ENCODE assay signal across 17 cellular contexts in the genomic region with DNA sequence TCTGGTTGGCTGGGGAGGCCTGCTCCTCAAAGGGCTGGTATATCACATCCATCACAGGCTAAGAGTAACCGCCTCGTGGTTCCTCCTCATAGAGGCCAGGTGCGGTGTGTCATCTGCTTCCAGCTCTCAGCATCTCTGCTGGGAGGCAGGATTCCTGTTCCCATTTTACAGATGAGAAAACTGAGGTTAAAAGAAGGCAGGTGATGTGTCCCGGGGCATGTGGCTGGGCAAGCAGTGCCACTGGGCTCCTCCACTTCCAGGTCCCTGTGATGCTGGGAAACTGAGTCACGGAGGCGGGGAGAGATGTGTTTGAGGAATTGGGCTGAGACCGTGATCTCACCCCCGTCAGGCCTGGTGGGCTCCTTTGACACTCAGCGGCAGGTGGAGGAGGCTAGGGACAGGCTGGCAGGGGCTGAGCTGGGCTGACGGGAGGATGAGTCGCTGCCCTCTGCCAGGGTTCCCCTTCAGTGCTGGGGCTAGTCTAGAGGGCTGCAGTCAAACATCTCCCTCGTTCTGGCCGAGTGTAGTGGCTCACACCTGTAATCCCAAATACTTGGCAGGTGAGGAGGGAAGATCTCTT. TPM values are rescaled to one million over a fixed set of nuclear protein-coding genes. Genes with fewer than 3 reads are reported as not detected.
A peak's percentile ranks its signal among the peaks of the same experiment; 100 is the strongest.
DNase-seq lines count a peak whose midpoint lies in the region; ATAC-seq and TF ChIP-seq lines count a peak whose summit lies in the region.
"Had no signal": no experiment of that assay in that cellular context is flagged by ENCODE, and none has a peak within 500 bp of the region (broad histone marks: within the 10 kb centered on the region; RNA-seq: fewer than 3 reads in every experiment).

No MANE protein-coding gene starts in this region.

- TF ChIP-seq POLR2A in testis (IDR thresholded peaks at IDR 0.05): no peak

- H3K4me3 Mint-ChIP-seq in T-helper 1 cell treated with Interleukin-12 subunit alpha and Interleukin-12 subunit beta and Interleukin-4 antibody, amounts not matched to agents 30 μg/mL and 1 μg/mL, for 36 hours: no peak overlapping the region
- H3K4me3 Mint-ChIP-seq in CD8-positive, alpha-beta memory T cell: peak overlapping the region in 1 of 7 donors; percentile 7
- no peak overlapping the region for H3K4me3 Mint-ChIP-seq in activated CD8-positive, alpha-beta T cell treated with anti-CD3 and anti-CD28 coated beads, Interleukin-2, amount 10 ng/mL, durations not matched to agents 7 days and 5 days
- peak overlapping the region in 1 of 10 donors; percentile 12 for H3K4me3 Mint-ChIP-seq in naive thymus-derived CD4-positive, alpha-beta T cell
- H3K4me3 Mint-ChIP-seq: WTC11 had no signal

- TF ChIP-seq CTCF in testis (IDR thresholded peaks at IDR 0.05): no peak

- WGBS in testis, 2 donors: 87 to 95% methylated on average over 12 to 13 of the region's 13 CpGs

- CTCF ChIA-PET in CD8-positive, alpha-beta memory T cell (lab: Charles Lee): interaction anchor here (1.4 kb wide), 1 partner anchor 16 kb away, joined by 3 read pairs; no protein-coding TSS in a partner anchor
- CTCF ChIA-PET in activated CD8-positive, alpha-beta T cell treated with anti-CD3 and anti-CD28 coated beads, Interleukin-2, amount 10 ng/mL, durations not matched to agents 7 days and 5 days (lab: Charles Lee): no interaction called here
- CTCF ChIA-PET in naive thymus-derived CD4-positive, alpha-beta T cell (lab: Charles Lee): interaction anchor here (1.0 kb wide), 1 partner anchor 25 kb away, joined by 3 read pairs; a partner anchor contains a TSS

- no peak for ATAC-seq in activated CD8-positive, alpha-beta T cell treated with anti-CD3 and anti-CD28 coated beads, Interleukin-2, amount 10 ng/mL, durations not matched to agents 7 days and 5 days
- ATAC-seq in naive thymus-derived CD4-positive, alpha-beta T cell: no peak
- ATAC-seq: gastroesophageal sphincter, WTC11 had no signal

- intact Hi-C loops in naive thymus-derived CD4-positive, alpha-beta T cell (cut with micrococcal nuclease): loop anchor here in 1 of 2 donors (5.0 kb wide), 1 partner anchor 198 kb away; no protein-coding TSS in a partner anchor
- intact Hi-C loops in testis (cut with DNase I; ENCODE audit: low total_unique reads): no loop called here

- H3K27ac Mint-ChIP-seq in T-helper 1 cell treated with Interleukin-12 subunit alpha and Interleukin-12 subunit beta and Interleukin-4 antibody, amounts not matched to agents 30 μg/mL and 1 μg/mL, for 36 hours: peak overlapping the region; percentile 83
- peak overlapping the region; percentile 51 to 95 (median 82) for H3K27ac Mint-ChIP-seq in CD8-positive, alpha-beta memory T cell
- H3K27ac Mint-ChIP-seq in activated CD8-positive, alpha-beta T cell treated with anti-CD3 and anti-CD28 coated beads, Interleukin-2, amount 10 ng/mL, durations not matched to agents 7 days and 5 days: peak overlapping the region; percentile 60
- peak overlapping the region; percentile 68 to 91 (median 83) for H3K27ac Mint-ChIP-seq in naive thymus-derived CD4-positive, alpha-beta T cell

- H3K27me3 Mint-ChIP-seq in T-helper 1 cell treated with Interleukin-12 subunit alpha and Interleukin-12 subunit beta and Interleukin-4 antibody, amounts not matched to agents 30 μg/mL and 1 μg/mL, for 36 hours (ENCODE audit: low read depth): no peaks in the 10 kb centered on the region
- H3K27me3 Mint-ChIP-seq in CD8-positive, alpha-beta memory T cell: no peaks in the 10 kb centered on the region
- H3K27me3 Mint-ChIP-seq in activated CD8-positive, alpha-beta T cell treated with anti-CD3 and anti-CD28 coated beads, Interleukin-2, amount 10 ng/mL, durations not matched to agents 7 days and 5 days (ENCODE audit: low read depth): no peaks in the 10 kb centered on the region
- H3K27me3 Mint-ChIP-seq in naive thymus-derived CD4-positive, alpha-beta T cell: no peaks in the 10 kb centered on the region

- H3K27me3 ChIP-seq in CD8-positive, alpha-beta memory T cell (ENCODE audit: insufficient read depth, low read length, poor library complexity, severe bottlenecking): no peaks in the 10 kb centered on the region
- no peaks in the 10 kb centered on the region for H3K27me3 ChIP-seq in naive thymus-derived CD4-positive, alpha-beta T cell (ENCODE audit: control insufficient read depth in 2 of 2, insufficient read depth in 2 of 2, low read length in 2 of 2)
- no peaks in the 10 kb centered on the region for H3K27me3 ChIP-seq in testis
- H3K27me3 ChIP-seq: gastroesophageal sphincter, right atrium auricular region, tibial artery had no signal

- peaks cover 52% of the 10 kb centered on the region for H3K4me1 ChIP-seq in CD8-positive, alpha-beta memory T cell (ENCODE audit: insufficient read depth, low read length)
- peaks cover 31 to 38% of the 10 kb centered on the region in 2 donors for H3K4me1 ChIP-seq in naive thymus-derived CD4-positive, alpha-beta T cell (ENCODE audit: control insufficient read depth in 2 of 2, insufficient read depth in 2 of 2, low read length in 2 of 2)
- peaks cover 21% of the 10 kb centered on the region for H3K4me1 ChIP-seq in testis

- no peak overlapping the region for H3K4me3 ChIP-seq in CD8-positive, alpha-beta memory T cell (ENCODE audit: low read length)
- no peak overlapping the region for H3K4me3 ChIP-seq in naive thymus-derived CD4-positive, alpha-beta T cell (ENCODE audit: low read length)
- H3K4me3 ChIP-seq in testis: no peak overlapping the region
- H3K4me3 ChIP-seq: gastroesophageal sphincter, right atrium auricular region, tibial artery had no signal

- H3K36me3 Mint-ChIP-seq in T-helper 1 cell treated with Interleukin-12 subunit alpha and Interleukin-12 subunit beta and Interleukin-4 antibody, amounts not matched to agents 30 μg/mL and 1 μg/mL, for 36 hours (ENCODE audit: low read depth): peaks cover 36% of the 10 kb centered on the region
- H3K36me3 Mint-ChIP-seq in CD8-positive, alpha-beta memory T cell: peaks cover 4 to 56% (median 7%) of the 10 kb centered on the region in 3 donors
- H3K36me3 Mint-ChIP-seq in activated CD8-positive, alpha-beta T cell treated with anti-CD3 and anti-CD28 coated beads, Interleukin-2, amount 10 ng/mL, durations not matched to agents 7 days and 5 days (ENCODE audit: low read depth): peaks cover 65% of the 10 kb centered on the region
- peaks cover 4 to 29% (median 8%) of the 10 kb centered on the region in 5 donors for H3K36me3 Mint-ChIP-seq in naive thymus-derived CD4-positive, alpha-beta T cell

- H3K9me3 ChIP-seq in CD8-positive, alpha-beta memory T cell (ENCODE audit: low read length): no peaks in the 10 kb centered on the region
- no peaks in the 10 kb centered on the region for H3K9me3 ChIP-seq in naive thymus-derived CD4-positive, alpha-beta T cell (ENCODE audit: control insufficient read depth in 2 of 3, low read length in 3 of 3)
- no peaks in the 10 kb centered on the region for H3K9me3 ChIP-seq in testis
- H3K9me3 ChIP-seq: gastroesophageal sphincter, right atrium auricular region, tibial artery had no signal

- peaks cover 30% of the 10 kb centered on the region for H3K4me1 Mint-ChIP-seq in T-helper 1 cell treated with Interleukin-12 subunit alpha and Interleukin-12 subunit beta and Interleukin-4 antibody, amounts not matched to agents 30 μg/mL and 1 μg/mL, for 36 hours (ENCODE audit: low read depth)
- H3K4me1 Mint-ChIP-seq in CD8-positive, alpha-beta memory T cell: peaks cover 37 to 53% (median 44%) of the 10 kb centered on the region in 3 donors
- peaks cover 52% of the 10 kb centered on the region for H3K4me1 Mint-ChIP-seq in activated CD8-positive, alpha-beta T cell treated with anti-CD3 and anti-CD28 coated beads, Interleukin-2, amount 10 ng/mL, durations not matched to agents 7 days and 5 days (ENCODE audit: low read depth)
- peaks cover 28 to 52% (median 43%) of the 10 kb centered on the region in 7 donors for H3K4me1 Mint-ChIP-seq in naive thymus-derived CD4-positive, alpha-beta T cell

- H3K9me3 Mint-ChIP-seq in T-helper 1 cell treated with Interleukin-12 subunit alpha and Interleukin-12 subunit beta and Interleukin-4 antibody, amounts not matched to agents 30 μg/mL and 1 μg/mL, for 36 hours: no peaks in the 10 kb centered on the region
- no peaks in the 10 kb centered on the region for H3K9me3 Mint-ChIP-seq in CD8-positive, alpha-beta memory T cell
- no peaks in the 10 kb centered on the region for H3K9me3 Mint-ChIP-seq in activated CD8-positive, alpha-beta T cell treated with anti-CD3 and anti-CD28 coated beads, Interleukin-2, amount 10 ng/mL, durations not matched to agents 7 days and 5 days (ENCODE audit: insufficient read depth)
- H3K9me3 Mint-ChIP-seq in naive thymus-derived CD4-positive, alpha-beta T cell: no peaks in the 10 kb centered on the region
- H3K9me3 Mint-ChIP-seq: WTC11 had no signal

- H3K27ac ChIP-seq in CD8-positive, alpha-beta memory T cell (ENCODE audit: low read depth, low read length): no peak overlapping the region
- H3K27ac ChIP-seq in naive thymus-derived CD4-positive, alpha-beta T cell (ENCODE audit: low read depth, low read length): peak overlapping the region; percentile 55
- H3K27ac ChIP-seq in testis: no peak overlapping the region
- H3K27ac ChIP-seq: gastroesophageal sphincter, right atrium auricular region, tibial artery had no signal

- no peak for DNase-seq in T-helper 1 cell
- no peak for DNase-seq in CD8-positive, alpha-beta memory T cell
- no peak for DNase-seq in activated CD8-positive, alpha-beta T cell treated with anti-CD3 and anti-CD28 coated beads, Interleukin-2, amount 10 ng/mL, durations not matched to agents 7 days and 5 days
- DNase-seq in naive thymus-derived CD4-positive, alpha-beta T cell: no peak
- no peak for DNase-seq in testis
- DNase-seq in NCI-H1105 (lab: John Stamatoyannopoulos, UW): no peak
- no peak for DNase-seq in hypothalamus (lab: John Stamatoyannopoulos, UW)
- DNase-seq: activated T-cell treated with anti-CD3 and anti-CD28 coated beads for 4 hours; mammary epithelial cell; NCI-H2029; NCI-H524 treated with DMSO at 0.1 percent for 48 hours; stimulated activated CD4-positive, alpha-beta T cell treated with anti-CD3 and anti-CD28 coated beads, Interleukin-1b, Interleukin-23, amount 100 ng/mL, for 48 hours; tibial artery had no signal

- POLR2A ChIA-PET in CD8-positive, alpha-beta memory T cell (lab: Charles Lee): interaction anchor here (1.6 kb wide), 1 partner anchor 25 kb away, joined by 3 read pairs; a partner anchor contains a TSS
- POLR2A ChIA-PET in activated CD8-positive, alpha-beta T cell treated with anti-CD3 and anti-CD28 coated beads, Interleukin-2, amount 10 ng/mL, durations not matched to agents 7 days and 5 days (lab: Charles Lee): no interaction called here
- POLR2A ChIA-PET in naive thymus-derived CD4-positive, alpha-beta T cell (lab: Charles Lee): interaction anchor here (0.6 to 3.9 kb wide), 5 partner anchors 7 to 20 kb away, joined by 3 to 25 read pairs (median 5); no protein-coding TSS in a partner anchor

- peaks cover 25% of the 10 kb centered on the region for H3K36me3 ChIP-seq in CD8-positive, alpha-beta memory T cell (ENCODE audit: insufficient read depth, low read length)
- peaks cover 8 to 37% (median 18%) of the 10 kb centered on the region in 3 experiments for H3K36me3 ChIP-seq in naive thymus-derived CD4-positive, alpha-beta T cell (ENCODE audit: control insufficient read depth in 2 of 3, insufficient read depth in 3 of 3, low read length in 3 of 3)
- no peaks in the 10 kb centered on the region for H3K36me3 ChIP-seq in testis (ENCODE audit: low read depth, missing control alignments)

RNA-seq across cellular contexts. Expression of a gene that starts 9.4 kb away (rescaled TPM):
- 100 to 1,000 TPM; 238 to 258 TPM for total RNA-seq in CD8-positive, alpha-beta memory T cell
- polyA plus RNA-seq in CD8-positive, alpha-beta memory T cell: 821 TPM
- total RNA-seq in activated CD8-positive, alpha-beta T cell treated with anti-CD3 and anti-CD28 coated beads, Interleukin-2, amount 10 ng/mL, durations not matched to agents 7 days and 5 days: 100 to 1,000 TPM; 408 to 412 TPM
- 100 to 1,000 TPM in 4 of 5 experiments, 10 to 100 TPM in 1; 88.1 to 364 (median 141) TPM for total RNA-seq in naive thymus-derived CD4-positive, alpha-beta T cell
- polyA plus RNA-seq in naive thymus-derived CD4-positive, alpha-beta T cell: 100 to 1,000 TPM; 379 to 575 TPM
- total RNA-seq in testis: 10 to 100 TPM; 50.5 to 64.9 TPM
- polyA plus RNA-seq in testis (ENCODE audit: insufficient read depth, low read depth, low replicate concordance): 64.6 TPM

RNA-seq across cellular contexts. Expression of a gene that starts 24.5 kb away (rescaled TPM):
- 100 to 1,000 TPM; 198 to 210 TPM for total RNA-seq in CD8-positive, alpha-beta memory T cell
- 32.8 TPM for polyA plus RNA-seq in CD8-positive, alpha-beta memory T cell
- total RNA-seq in activated CD8-positive, alpha-beta T cell treated with anti-CD3 and anti-CD28 coated beads, Interleukin-2, amount 10 ng/mL, durations not matched to agents 7 days and 5 days: 100 to 1,000 TPM; 104 TPM
- 100 to 1,000 TPM in 1 of 5 experiments, 10 to 100 TPM in 4; 42.8 to 104 (median 64.0) TPM for total RNA-seq in naive thymus-derived CD4-positive, alpha-beta T cell
- polyA plus RNA-seq in naive thymus-derived CD4-positive, alpha-beta T cell: 10 to 100 TPM; 38.4 to 41.2 TPM
- 10 to 100 TPM; 50.5 to 74.0 TPM for total RNA-seq in testis
- polyA plus RNA-seq in testis (ENCODE audit: insufficient read depth, low read depth, low replicate concordance): 126 TPM

RNA-seq across cellular contexts. Expression of a gene that starts 24.9 kb away (rescaled TPM):
- 100 to 1,000 TPM; 185 to 188 TPM for total RNA-seq in CD8-positive, alpha-beta memory T cell
- polyA plus RNA-seq in CD8-positive, alpha-beta memory T cell: 176 TPM
- total RNA-seq in activated CD8-positive, alpha-beta T cell treated with anti-CD3 and anti-CD28 coated beads, Interleukin-2, amount 10 ng/mL, durations not matched to agents 7 days and 5 days: 100 to 1,000 TPM; 101 to 110 TPM
- 100 to 1,000 TPM in 2 of 5 experiments, 10 to 100 TPM in 3; 55.2 to 134 (median 83.9) TPM for total RNA-seq in naive thymus-derived CD4-positive, alpha-beta T cell
- polyA plus RNA-seq in naive thymus-derived CD4-positive, alpha-beta T cell: 100 to 1,000 TPM; 148 to 173 TPM
- total RNA-seq in testis: 100 to 1,000 TPM in 1 of 2 donors, 10 to 100 TPM in 1; 91.2 to 123 TPM
- polyA plus RNA-seq in testis (ENCODE audit: insufficient read depth, low read depth, low replicate concordance): 174 TPM

RNA-seq across cellular contexts. Expression of a gene that starts 54.7 kb away (rescaled TPM):
- 10 to 100 TPM in 1 of 2 experiments, 1 to 10 TPM in 1; 8.4 to 11.4 TPM for total RNA-seq in CD8-positive, alpha-beta memory T cell
- 4.5 TPM for polyA plus RNA-seq in CD8-positive, alpha-beta memory T cell
- 10 to 100 TPM; 10.9 to 13.4 TPM for total RNA-seq in activated CD8-positive, alpha-beta T cell treated with anti-CD3 and anti-CD28 coated beads, Interleukin-2, amount 10 ng/mL, durations not matched to agents 7 days and 5 days
- 10 to 100 TPM in 2 of 5 experiments, 1 to 10 TPM in 3; 4.0 to 10.8 (median 8.8) TPM for total RNA-seq in naive thymus-derived CD4-positive, alpha-beta T cell
- polyA plus RNA-seq in naive thymus-derived CD4-positive, alpha-beta T cell: 1 to 10 TPM; 3.7 to 4.2 TPM
- total RNA-seq in testis: 10 to 100 TPM; 13.6 to 14.4 TPM
- 6.1 TPM for polyA plus RNA-seq in testis (ENCODE audit: insufficient read depth, low read depth, low replicate concordance)

RNA-seq across cellular contexts. Expression of a gene that starts 54.9 kb away (rescaled TPM):
- 10 to 100 TPM; 58.7 to 66.6 TPM for total RNA-seq in CD8-positive, alpha-beta memory T cell
- polyA plus RNA-seq in CD8-positive, alpha-beta memory T cell: 22.7 TPM
- 10 to 100 TPM; 64.0 to 65.8 TPM for total RNA-seq in activated CD8-positive, alpha-beta T cell treated with anti-CD3 and anti-CD28 coated beads, Interleukin-2, amount 10 ng/mL, durations not matched to agents 7 days and 5 days
- 10 to 100 TPM; 36.3 to 69.4 (median 45.7) TPM for total RNA-seq in naive thymus-derived CD4-positive, alpha-beta T cell
- polyA plus RNA-seq in naive thymus-derived CD4-positive, alpha-beta T cell: 10 to 100 TPM; 22.4 to 28.3 TPM
- 100 to 1,000 TPM; 107 to 130 TPM for total RNA-seq in testis
- 82.4 TPM for polyA plus RNA-seq in testis (ENCODE audit: insufficient read depth, low read depth, low replicate concordance)
